In genomic region chr15:89097313-89097712, GRCh38 we compare ENCODE assay signal across 27 cellular contexts. TPM values are rescaled to one million over a fixed set of nuclear protein-coding genes. Genes with fewer than 3 reads are reported as not detected.
DNase-seq lines count a peak whose midpoint lies in the region; ATAC-seq and TF ChIP-seq lines count a peak whose summit lies in the region.
"Had no signal": no experiment of that assay in that cellular context is flagged by ENCODE, and none has a peak within 500 bp of the region (broad histone marks: within the 10 kb centered on the region; RNA-seq: fewer than 3 reads in every experiment).

No MANE protein-coding gene starts in this region.

- ATAC-seq in HG03097 (IDR thresholded peaks at IDR 0.05; ENCODE audit: low FRiP score, unreplicated experiment) (no peak), HG03039 (IDR thresholded peaks at IDR 0.05; ENCODE audit: unreplicated experiment) (no peak), HG02642 (IDR thresholded peaks at IDR 0.05; ENCODE audit: poor library complexity, unreplicated experiment) (no peak)
- ATAC-seq: lower lobe of right lung, mucosa of descending colon, T-helper 17 cell had no signal

- H3K27ac ChIP-seq in HEK293 (ENCODE audit: extremely low read depth, low read depth, low read length), result no peak overlapping the region
- H3K27ac ChIP-seq in ascending aorta, result peak overlapping the region; percentile 96 to 98
- peak overlapping the region; percentile 27 for H3K27ac ChIP-seq in muscle layer of colon (ENCODE audit: low read depth, low read length)
- H3K27ac ChIP-seq in subcutaneous abdominal adipose tissue (ENCODE audit: low read depth, low read length), result peak overlapping the region; percentile 2
- H3K27ac ChIP-seq: KMS-11, lower lobe of right lung, SK-N-MC had no signal

- H3K4me1 ChIP-seq in HEK293 (ENCODE audit: control insufficient read depth, insufficient read depth, low read length), result peaks cover 23% of the 10 kb centered on the region
- H3K4me1 ChIP-seq in ascending aorta, result peaks cover 11 to 89% of the 10 kb centered on the region in 2 donors
- H3K4me1 ChIP-seq in muscle layer of colon (ENCODE audit: insufficient read depth, low read length), result peaks cover 80% of the 10 kb centered on the region
- H3K4me1 ChIP-seq in subcutaneous abdominal adipose tissue (ENCODE audit: control insufficient read depth in 5 of 5, insufficient read depth in 5 of 5, low read length in 5 of 5), result peaks cover 0 to 48% (median 31%) of the 10 kb centered on the region in 5 donors

- intact Hi-C loops in ascending aorta (cut with DNase I), result no loop called here

- CTCF ChIA-PET in HEK293 (lab: Yijun Ruan, JAX), result interaction anchor here (0.8 to 3.8 kb wide), 7 partner anchors 9 to 81 kb away, joined by 3 to 13 read pairs (median 5); partner anchors contain the start of gene ABHD2

- H3K4me1 Mint-ChIP-seq in activated naive CD8-positive, alpha-beta T cell treated with anti-CD3 and anti-CD28 coated beads for 36 hours, result peaks cover 28% of the 10 kb centered on the region

- H3K4me3 Mint-ChIP-seq in activated naive CD8-positive, alpha-beta T cell treated with anti-CD3 and anti-CD28 coated beads for 36 hours, result no peak overlapping the region
- H3K4me3 Mint-ChIP-seq: activated naive CD8-positive, alpha-beta T cell treated with anti-CD3 and anti-CD28 coated beads, Interleukin-2, amount 10 ng/mL, durations not matched to agents 7 days and 5 days; CD14-positive monocyte; nephron progenitor cell; T-helper 17 cell had no signal

- DNase-seq in ascending aorta (ENCODE audit: low spot score in 2 of 2), result no peak
- DNase-seq in activated naive CD8-positive, alpha-beta T cell treated with anti-CD3 and anti-CD28 coated beads for 36 hours, result no peak
- DNase-seq: activated CD4-positive, alpha-beta T cell treated with anti-CD3 and anti-CD28 coated beads for 4 hours; activated CD8-positive, alpha-beta memory T cell treated with anti-CD3 and anti-CD28 coated beads for 24 hours; activated effector memory CD4-positive, alpha-beta T cell treated with Interleukin-2 at 50 U/mL for 16 hours; activated naive CD8-positive, alpha-beta T cell treated with anti-CD3 and anti-CD28 coated beads, Interleukin-2, amount 10 ng/mL, durations not matched to agents 7 days and 5 days; cerebellar nuclear complex; DND-41; lower lobe of right lung; mucosa of descending colon; NCI-H1436; NCI-H2107; NCI-H446; NCI-H82; nephron progenitor cell; T-helper 17 cell had no signal

- no peak overlapping the region for H3K9ac ChIP-seq in muscle layer of colon (ENCODE audit: low read length)
- no peak overlapping the region for H3K9ac ChIP-seq in subcutaneous abdominal adipose tissue (ENCODE audit: low read length in 5 of 5)
- H3K9ac ChIP-seq: KMS-11 had no signal

- H3K27ac Mint-ChIP-seq in activated naive CD8-positive, alpha-beta T cell treated with anti-CD3 and anti-CD28 coated beads for 36 hours, result no peak overlapping the region
- H3K27ac Mint-ChIP-seq: activated naive CD8-positive, alpha-beta T cell treated with anti-CD3 and anti-CD28 coated beads, Interleukin-2, amount 10 ng/mL, durations not matched to agents 7 days and 5 days; nephron progenitor cell; T-helper 17 cell had no signal

- H3K27me3 Mint-ChIP-seq in activated naive CD8-positive, alpha-beta T cell treated with anti-CD3 and anti-CD28 coated beads for 36 hours, result no peaks in the 10 kb centered on the region
- H3K27me3 Mint-ChIP-seq: activated naive CD8-positive, alpha-beta T cell treated with anti-CD3 and anti-CD28 coated beads, Interleukin-2, amount 10 ng/mL, durations not matched to agents 7 days and 5 days; T-helper 17 cell had no signal

- H3K36me3 ChIP-seq in HEK293 (ENCODE audit: control insufficient read depth in 2 of 2, insufficient read depth in 1 of 2, low read length in 2 of 2) (no peaks in the 10 kb centered on the region; a peak in 1 of 3 replicates), ascending aorta (peaks cover 3 to 23% of the 10 kb centered on the region in 2 donors), muscle layer of colon (ENCODE audit: insufficient read depth, low read length) (peaks cover 5% of the 10 kb centered on the region), subcutaneous abdominal adipose tissue (ENCODE audit: control insufficient read depth in 5 of 5, insufficient read depth in 5 of 5, low read length in 5 of 5) (no peaks in the 10 kb centered on the region)
- H3K36me3 ChIP-seq: HAP-1 had no signal

- H3K9me3 Mint-ChIP-seq in activated naive CD8-positive, alpha-beta T cell treated with anti-CD3 and anti-CD28 coated beads for 36 hours, result no peaks in the 10 kb centered on the region
- H3K9me3 Mint-ChIP-seq: activated naive CD8-positive, alpha-beta T cell treated with anti-CD3 and anti-CD28 coated beads, Interleukin-2, amount 10 ng/mL, durations not matched to agents 7 days and 5 days; nephron progenitor cell had no signal

- H3K27me3 ChIP-seq in ascending aorta (no peaks in the 10 kb centered on the region), muscle layer of colon (ENCODE audit: control insufficient read depth in 1 of 2, insufficient read depth in 2 of 2, low read length in 2 of 2) (no peaks in the 10 kb centered on the region), subcutaneous abdominal adipose tissue (ENCODE audit: control insufficient read depth in 5 of 5, insufficient read depth in 4 of 5, low read length in 5 of 5) (no peaks in the 10 kb centered on the region)

- no peak overlapping the region for H3K4me3 ChIP-seq in HEK293 (ENCODE audit: low read depth, low read length)
- H3K4me3 ChIP-seq in ascending aorta, result no peak overlapping the region
- H3K4me3 ChIP-seq in muscle layer of colon (ENCODE audit: low read depth in 1 of 2, low read length in 2 of 2), result no peak overlapping the region
- H3K4me3 ChIP-seq in subcutaneous abdominal adipose tissue (ENCODE audit: low read depth in 1 of 5, low read length in 5 of 5), result no peak overlapping the region
- H3K4me3 ChIP-seq: HAP-1, lower lobe of right lung, mucosa of descending colon, SK-N-MC, skin epidermis had no signal

- H3K9me3 ChIP-seq in HEK293 (ENCODE audit: control insufficient read depth, insufficient read depth, low read depth, low read length) (no peaks in the 10 kb centered on the region), ascending aorta (no peaks in the 10 kb centered on the region), muscle layer of colon (ENCODE audit: low read length) (no peaks in the 10 kb centered on the region), subcutaneous abdominal adipose tissue (ENCODE audit: control insufficient read depth in 5 of 5, low read length in 5 of 5) (no peaks in the 10 kb centered on the region)
- H3K9me3 ChIP-seq: HAP-1, lower lobe of right lung, mucosa of descending colon had no signal

- POLR2A ChIA-PET in HEK293 (lab: Yijun Ruan, JAX), result interaction anchor here (0.6 to 1.6 kb wide), 2 partner anchors 9 to 27 kb away, joined by 7 to 14 read pairs; partner anchors contain the start of gene ABHD2

- peaks cover 18% of the 10 kb centered on the region for H3K36me3 Mint-ChIP-seq in activated naive CD8-positive, alpha-beta T cell treated with anti-CD3 and anti-CD28 coated beads for 36 hours

- no peak for TF ChIP-seq CTCF in HEK293 (tag by site-specific recombination; IDR thresholded peaks at IDR 0.05)
- TF ChIP-seq CTCF in ascending aorta (IDR thresholded peaks at IDR 0.05), result no peak

TF ChIP-seq in HEK293, 187 proteins besides CTCF, POLR2A, EP300 and RAD21:
- no peak for TF ChIP-seq KLF9 (tag by site-specific recombination; IDR thresholded peaks at IDR 0.05; ENCODE audit: low read depth)
- TF ChIP-seq ZNF133 (tag by site-specific recombination; IDR thresholded peaks at IDR 0.05), result peak; percentile 22; the same call in 1 of the 2 replicates

RNA-seq across cellular contexts. Expression of gene ABHD2, which starts 9.1 kb away (rescaled TPM):
- 228 TPM for total RNA-seq in ascending aorta
- 10 to 100 TPM; 47.6 to 49.2 TPM for total RNA-seq in activated naive CD8-positive, alpha-beta T cell treated with anti-CD3 and anti-CD28 coated beads for 36 hours
